In the genomic region with DNA sequence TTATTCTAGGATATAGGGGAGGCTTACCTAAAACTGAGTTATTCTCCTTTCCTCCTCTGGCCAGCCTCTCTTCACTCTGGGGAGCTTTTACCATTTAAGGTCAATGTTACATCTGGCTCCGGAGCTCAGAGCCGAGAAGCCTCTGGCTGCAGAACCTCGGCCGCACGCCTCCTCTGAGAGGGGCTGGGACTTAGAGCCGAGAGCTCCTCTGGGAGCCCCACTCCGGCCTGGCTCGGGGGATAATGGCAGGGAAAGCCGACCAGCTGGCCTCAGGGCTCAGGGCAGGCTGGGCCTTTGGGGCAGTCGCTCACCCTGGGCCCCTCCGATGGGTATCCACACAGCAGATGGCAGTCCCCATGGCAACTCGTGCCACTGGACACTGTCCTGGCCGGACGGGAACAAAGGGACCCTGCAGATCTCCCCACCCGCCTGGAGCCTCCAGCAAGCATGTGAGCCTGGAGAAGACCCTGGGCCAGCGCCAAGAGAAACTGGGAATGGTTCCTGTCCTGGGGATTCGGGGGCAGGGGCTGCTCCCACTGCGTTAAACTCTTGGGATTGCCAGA, we compare ENCODE assay signal across 10 cellular contexts. TPM values are rescaled to one million over a fixed set of nuclear protein-coding genes. Genes with fewer than 3 reads are reported as not detected.
A peak's percentile ranks its signal among the peaks of the same experiment; 100 is the strongest.
DNase-seq lines count a peak whose midpoint lies in the region; ATAC-seq and TF ChIP-seq lines count a peak whose summit lies in the region.
"Had no signal": no experiment of that assay in that cellular context is flagged by ENCODE, and none has a peak within 500 bp of the region (broad histone marks: within the 10 kb centered on the region; RNA-seq: fewer than 3 reads in every experiment).

A gene with protein sequence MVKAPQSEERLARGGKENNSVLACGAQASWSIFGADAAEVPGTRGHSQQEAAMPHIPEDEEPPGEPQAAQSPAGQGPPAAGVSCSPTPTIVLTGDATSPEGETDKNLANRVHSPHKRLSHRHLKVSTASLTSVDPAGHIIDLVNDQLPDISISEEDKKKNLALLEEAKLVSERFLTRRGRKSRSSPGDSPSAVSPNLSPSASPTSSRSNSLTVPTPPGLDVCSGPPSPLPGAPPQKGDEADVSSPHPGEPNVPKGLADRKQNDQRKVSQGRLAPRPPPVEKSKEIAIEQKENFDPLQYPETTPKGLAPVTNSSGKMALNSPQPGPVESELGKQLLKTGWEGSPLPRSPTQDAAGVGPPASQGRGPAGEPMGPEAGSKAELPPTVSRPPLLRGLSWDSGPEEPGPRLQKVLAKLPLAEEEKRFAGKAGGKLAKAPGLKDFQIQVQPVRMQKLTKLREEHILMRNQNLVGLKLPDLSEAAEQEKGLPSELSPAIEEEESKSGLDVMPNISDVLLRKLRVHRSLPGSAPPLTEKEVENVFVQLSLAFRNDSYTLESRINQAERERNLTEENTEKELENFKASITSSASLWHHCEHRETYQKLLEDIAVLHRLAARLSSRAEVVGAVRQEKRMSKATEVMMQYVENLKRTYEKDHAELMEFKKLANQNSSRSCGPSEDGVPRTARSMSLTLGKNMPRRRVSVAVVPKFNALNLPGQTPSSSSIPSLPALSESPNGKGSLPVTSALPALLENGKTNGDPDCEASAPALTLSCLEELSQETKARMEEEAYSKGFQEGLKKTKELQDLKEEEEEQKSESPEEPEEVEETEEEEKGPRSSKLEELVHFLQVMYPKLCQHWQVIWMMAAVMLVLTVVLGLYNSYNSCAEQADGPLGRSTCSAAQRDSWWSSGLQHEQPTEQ (minus strand): TSS at position 247 of the 563 bp plus-strand sequence. CDS start 153 bp downstream, at position 94.

- peak within 1 kb of the TSS; percentile 88 for H4K91ac ChIP-seq in mesenchymal stem cell (ENCODE audit: low read length)

- TF ChIP-seq CTCF in endothelial cell (IDR thresholded peaks at IDR 0.05; ENCODE audit: unreplicated experiment): no peak

- H3K9me3 Mint-ChIP-seq in endothelial cell (ENCODE audit: unreplicated experiment): peaks cover under 1% of the 10 kb centered on the region
- no peaks in the 10 kb centered on the region for H3K9me3 Mint-ChIP-seq in activated CD8-positive, alpha-beta memory T cell treated with anti-CD3 and anti-CD28 coated beads, Interleukin-2, amount 10 ng/mL, durations not matched to agents 7 days and 5 days (ENCODE audit: low read depth)
- H3K9me3 Mint-ChIP-seq: activated naive CD8-positive, alpha-beta T cell treated with anti-CD3 and anti-CD28 coated beads, Interleukin-2, amount 10 ng/mL, durations not matched to agents 7 days and 5 days; memory B cell had no signal

- H3K9ac ChIP-seq in mesenchymal stem cell (ENCODE audit: low read length): peak within 1 kb of the TSS; percentile 87

- peaks cover 8% of the 10 kb centered on the region for H3K4me1 Mint-ChIP-seq in endothelial cell (ENCODE audit: unreplicated experiment)
- H3K4me1 Mint-ChIP-seq in activated CD8-positive, alpha-beta memory T cell treated with anti-CD3 and anti-CD28 coated beads, Interleukin-2, amount 10 ng/mL, durations not matched to agents 7 days and 5 days: no peaks in the 10 kb centered on the region

- DNase-seq in NCI-H1092 treated with DMSO at 0.1 percent for 48 hours (lab: John Stamatoyannopoulos, UW) (peak; percentile 75), endothelial cell (ENCODE audit: low spot score) (no peak), mesenchymal stem cell (peak; percentile 74), NCI-H1417 treated with DMSO at 0.1 percent for 48 hours (lab: John Stamatoyannopoulos, UW) (no peak)
- DNase-seq in activated CD4-positive, alpha-beta T cell treated with anti-CD3 and anti-CD28 coated beads for 1 hour: no peak
- DNase-seq in activated CD8-positive, alpha-beta memory T cell treated with anti-CD3 and anti-CD28 coated beads, Interleukin-2, amount 10 ng/mL, durations not matched to agents 7 days and 5 days: no peak
- DNase-seq: activated naive CD8-positive, alpha-beta T cell treated with anti-CD3 and anti-CD28 coated beads, Interleukin-2, amount 10 ng/mL, durations not matched to agents 7 days and 5 days had no signal

- H3K9me3 ChIP-seq in mesenchymal stem cell (ENCODE audit: control insufficient read depth, low read length): no peaks in the 10 kb centered on the region

- peak within 1 kb of the TSS in 1 of 2 experiments; percentile 84 for H3K14ac ChIP-seq in mesenchymal stem cell (ENCODE audit: low read length in 2 of 2)

- WGBS in mesenchymal stem cell: 47% methylated on average over 18 of the region's 18 CpGs

- H3K23ac ChIP-seq in mesenchymal stem cell (ENCODE audit: low read length in 2 of 2): no peak within 1 kb of the TSS

- H3K27me3 ChIP-seq in mesenchymal stem cell (ENCODE audit: control insufficient read depth in 1 of 2, insufficient read depth in 1 of 2, low read length in 2 of 2): no peaks in the 10 kb centered on the region

- H3K4me3 ChIP-seq in mesenchymal stem cell (ENCODE audit: insufficient read depth in 1 of 2, low read depth in 1 of 2, low read length in 2 of 2): peak within 1 kb of the TSS in 1 of 2 experiments; percentile 84

- H3K4ac ChIP-seq in mesenchymal stem cell (ENCODE audit: low read depth in 1 of 2, low read length in 2 of 2): peak within 1 kb of the TSS; percentile 52 to 89

- peaks cover 18% of the 10 kb centered on the region for H3K4me1 ChIP-seq in mesenchymal stem cell (ENCODE audit: control insufficient read depth, insufficient read depth, low read depth, low read length)

- H3K18ac ChIP-seq in mesenchymal stem cell (ENCODE audit: low read depth in 1 of 2, low read length in 2 of 2): peak within 1 kb of the TSS; percentile 78 to 95

- no peak within 1 kb of the TSS for H3K4me3 Mint-ChIP-seq in endothelial cell (ENCODE audit: unreplicated experiment)
- no peak within 1 kb of the TSS for H3K4me3 Mint-ChIP-seq in activated CD8-positive, alpha-beta memory T cell treated with anti-CD3 and anti-CD28 coated beads, Interleukin-2, amount 10 ng/mL, durations not matched to agents 7 days and 5 days
- H3K4me3 Mint-ChIP-seq: activated naive CD8-positive, alpha-beta T cell treated with anti-CD3 and anti-CD28 coated beads, Interleukin-2, amount 10 ng/mL, durations not matched to agents 7 days and 5 days; memory B cell had no signal

- peaks cover 4% of the 10 kb centered on the region for H3K79me1 ChIP-seq in mesenchymal stem cell (replicated peaks; ENCODE audit: low read length, poor library complexity, severe bottlenecking)

- peaks cover 2% of the 10 kb centered on the region for H3K36me3 Mint-ChIP-seq in endothelial cell (ENCODE audit: low read depth, unreplicated experiment)
- no peaks in the 10 kb centered on the region for H3K36me3 Mint-ChIP-seq in activated CD8-positive, alpha-beta memory T cell treated with anti-CD3 and anti-CD28 coated beads, Interleukin-2, amount 10 ng/mL, durations not matched to agents 7 days and 5 days
- H3K36me3 Mint-ChIP-seq: activated naive CD8-positive, alpha-beta T cell treated with anti-CD3 and anti-CD28 coated beads, Interleukin-2, amount 10 ng/mL, durations not matched to agents 7 days and 5 days had no signal

- H2AK5ac ChIP-seq in mesenchymal stem cell (ENCODE audit: low read length, severe bottlenecking): peak within 1 kb of the TSS; percentile 63

- H2BK120ac ChIP-seq in mesenchymal stem cell (ENCODE audit: low read depth, low read length): peak within 1 kb of the TSS; percentile 85

- no peak within 1 kb of the TSS for H2AFZ ChIP-seq in mesenchymal stem cell (ENCODE audit: low read depth, low read length)

- CTCF ChIA-PET in activated CD8-positive, alpha-beta memory T cell treated with anti-CD3 and anti-CD28 coated beads, Interleukin-2, amount 10 ng/mL, durations not matched to agents 7 days and 5 days (lab: Charles Lee): no interaction called here

- peak within 1 kb of the TSS; percentile 89 for H4K8ac ChIP-seq in mesenchymal stem cell (ENCODE audit: low read length)

- ATAC-seq in HG02938 (IDR thresholded peaks at IDR 0.05; ENCODE audit: unreplicated experiment): no peak
- no peak for ATAC-seq in activated CD8-positive, alpha-beta memory T cell treated with anti-CD3 and anti-CD28 coated beads, Interleukin-2, amount 10 ng/mL, durations not matched to agents 7 days and 5 days

- H2BK12ac ChIP-seq in mesenchymal stem cell (ENCODE audit: low read length in 2 of 2): peak within 1 kb of the TSS; percentile 89 to 98

- peaks cover 0 to 11% of the 10 kb centered on the region in 2 experiments for H3K36me3 ChIP-seq in mesenchymal stem cell (ENCODE audit: control insufficient read depth in 1 of 2, insufficient read depth in 2 of 2, low read depth in 1 of 2, low read length in 2 of 2)

- H3K27me3 Mint-ChIP-seq in endothelial cell (ENCODE audit: unreplicated experiment): peaks cover 3% of the 10 kb centered on the region
- H3K27me3 Mint-ChIP-seq in activated CD8-positive, alpha-beta memory T cell treated with anti-CD3 and anti-CD28 coated beads, Interleukin-2, amount 10 ng/mL, durations not matched to agents 7 days and 5 days: peaks cover 10% of the 10 kb centered on the region

- peak within 1 kb of the TSS; percentile 42 for H3K27ac Mint-ChIP-seq in endothelial cell (ENCODE audit: unreplicated experiment)
- H3K27ac Mint-ChIP-seq in activated CD8-positive, alpha-beta memory T cell treated with anti-CD3 and anti-CD28 coated beads, Interleukin-2, amount 10 ng/mL, durations not matched to agents 7 days and 5 days: no peak within 1 kb of the TSS
- H3K27ac Mint-ChIP-seq: activated naive CD8-positive, alpha-beta T cell treated with anti-CD3 and anti-CD28 coated beads, Interleukin-2, amount 10 ng/mL, durations not matched to agents 7 days and 5 days; memory B cell had no signal

- peak within 1 kb of the TSS; percentile 95 for H2BK15ac ChIP-seq in mesenchymal stem cell (ENCODE audit: low read depth, poor library complexity, severe bottlenecking)

- H3K4me2 ChIP-seq in mesenchymal stem cell (ENCODE audit: low read length, poor library complexity, severe bottlenecking): peak within 1 kb of the TSS; percentile 39

- no peak within 1 kb of the TSS for H2BK5ac ChIP-seq in mesenchymal stem cell (ENCODE audit: low read depth, low read length, poor library complexity, severe bottlenecking)

- H3K27ac ChIP-seq in mesenchymal stem cell (ENCODE audit: low read length, poor library complexity, severe bottlenecking) (peak within 1 kb of the TSS; percentile 27), temporal lobe (ENCODE audit: low read depth, low read length) (peak within 1 kb of the TSS; percentile 47)

RNA-seq across cellular contexts. Expression of the gene that starts here (rescaled TPM):
- total RNA-seq in endothelial cell (ENCODE audit: unreplicated experiment) (8.7 TPM), temporal lobe (0.98 TPM)
- 21.1 TPM for polyA plus RNA-seq in mesenchymal stem cell (2013, experiment 1 of 2)
- 20.4 TPM for polyA plus RNA-seq in mesenchymal stem cell (2013, experiment 2 of 2)
- total RNA-seq in activated CD8-positive, alpha-beta memory T cell treated with anti-CD3 and anti-CD28 coated beads, Interleukin-2, amount 10 ng/mL, durations not matched to agents 7 days and 5 days: not detected
- total RNA-seq: activated naive CD8-positive, alpha-beta T cell treated with anti-CD3 and anti-CD28 coated beads, Interleukin-2, amount 10 ng/mL, durations not matched to agents 7 days and 5 days had no signal

Comparison
In these comparisons a context has a peak if more than half of its experiments do, and no peak if none do; other contexts are left out.
1. DNase-seq: peak in NCI-H1092 treated with DMSO at 0.1 percent for 48 hours (single experiment) and mesenchymal stem cell (single experiment); none in endothelial cell (single experiment), activated CD4-positive, alpha-beta T cell treated with anti-CD3 and anti-CD28 coated beads for 1 hour (single experiment), NCI-H1417 treated with DMSO at 0.1 percent for 48 hours (single experiment) and activated CD8-positive, alpha-beta memory T cell treated with anti-CD3 and anti-CD28 coated beads, Interleukin-2, amount 10 ng/mL, durations not matched to agents 7 days and 5 days (single experiment).